Comparison of ENCODE assay signal across 8 cellular contexts in genomic region chr11:47152953-47153950, GRCh38. TPM values are rescaled to one million over a fixed set of nuclear protein-coding genes. Genes with fewer than 3 reads are reported as not detected.
DNase-seq lines count a peak whose midpoint lies in the region; ATAC-seq and TF ChIP-seq lines count a peak whose summit lies in the region.

No MANE protein-coding gene starts in this region.

- H2BK5ac ChIP-seq in mesendoderm (ENCODE audit: low read length) = no peak overlapping the region

- H3K4me1 ChIP-seq in endodermal cell (ENCODE audit: control insufficient read depth, insufficient read depth, low read length) (peaks cover 3% of the 10 kb centered on the region), mesendoderm (ENCODE audit: control insufficient read depth, low read depth, low read length) (no peaks in the 10 kb centered on the region)

- 49% methylated on average over 6 to 11 of the region's 11 CpGs for WGBS in endodermal cell (ENCODE audit: insufficient coverage in 1 of 2, insufficient read length in 1 of 2), 2 experiments
- no CpG with 5 or more reads among the region's 11 CpGs for WGBS in mesendoderm (ENCODE audit: extremely low coverage, insufficient coverage, low lambda C conversion rate)

- no peak overlapping the region for H3K9ac ChIP-seq in endodermal cell (ENCODE audit: extremely low read depth, low read length, poor library complexity, severe bottlenecking)
- H3K9ac ChIP-seq in mesendoderm (ENCODE audit: low read length) = no peak overlapping the region

- H3K23ac ChIP-seq in mesendoderm (ENCODE audit: low read length) = no peak overlapping the region

- intact Hi-C loops in activated CD8-positive, alpha-beta T cell treated with anti-CD3 and anti-CD28 coated beads for 36 hours (cut with micrococcal nuclease) = loop anchor here (1.0 kb wide), 1 partner anchor 264 kb away; no protein-coding TSS in a partner anchor

- H3K9me3 Mint-ChIP-seq in activated CD8-positive, alpha-beta T cell treated with anti-CD3 and anti-CD28 coated beads for 36 hours = no peaks in the 10 kb centered on the region
- no peaks in the 10 kb centered on the region for H3K9me3 Mint-ChIP-seq in endodermal cell
- no peaks in the 10 kb centered on the region for H3K9me3 Mint-ChIP-seq in stimulated activated naive B cell treated with anti-CD40 and anti-IgM and Interleukin-4, amounts not matched to agents 10 μg/mL and 1 μg/mL and 100 μg/mL, for 72 hours

- no peak overlapping the region for H2BK15ac ChIP-seq in mesendoderm (replicated peaks; ENCODE audit: low read depth)

- CTCF ChIA-PET in activated CD8-positive, alpha-beta T cell treated with anti-CD3 and anti-CD28 coated beads for 36 hours (lab: Charles Lee) = interaction anchor here (0.6 to 3.7 kb wide), 79 partner anchors 9 to 452 kb away, joined by 3 to 38 read pairs (median 5); partner anchors contain the start of genes CSTPP1, LRP4 and ZNF408

- POLR2A ChIA-PET in activated CD8-positive, alpha-beta T cell treated with anti-CD3 and anti-CD28 coated beads for 36 hours (lab: Charles Lee) = interaction anchor here (0.5 to 1.6 kb wide), 4 partner anchors 10 to 85 kb away, joined by 3 to 4 read pairs (median 4); no protein-coding TSS in a partner anchor

- no peak overlapping the region for H3K4me2 ChIP-seq in mesendoderm (ENCODE audit: low read length)

- no peak overlapping the region for H3K4me3 Mint-ChIP-seq in activated CD8-positive, alpha-beta T cell treated with anti-CD3 and anti-CD28 coated beads for 36 hours
- H3K4me3 Mint-ChIP-seq in endodermal cell = no peak overlapping the region
- no peak overlapping the region for H3K4me3 Mint-ChIP-seq in stimulated activated naive B cell treated with anti-CD40 and anti-IgM and Interleukin-4, amounts not matched to agents 10 μg/mL and 1 μg/mL and 100 μg/mL, for 72 hours

- H4K5ac ChIP-seq in mesendoderm (ENCODE audit: low read length) = no peak overlapping the region

- H3K27me3 ChIP-seq in endodermal cell (ENCODE audit: control insufficient read depth, insufficient read depth, low read length, poor library complexity, severe bottlenecking) (no peaks in the 10 kb centered on the region), mesendoderm (ENCODE audit: insufficient read depth, low read length, poor library complexity) (no peaks in the 10 kb centered on the region)

- peak overlapping the region; percentile 70 for H3K27ac Mint-ChIP-seq in activated CD8-positive, alpha-beta T cell treated with anti-CD3 and anti-CD28 coated beads for 36 hours
- H3K27ac Mint-ChIP-seq in endodermal cell = no peak overlapping the region
- no peak overlapping the region for H3K27ac Mint-ChIP-seq in stimulated activated naive B cell treated with anti-CD40 and anti-IgM and Interleukin-4, amounts not matched to agents 10 μg/mL and 1 μg/mL and 100 μg/mL, for 72 hours

- H3K36me3 ChIP-seq in endodermal cell (ENCODE audit: control insufficient read depth, insufficient read depth, low read length) = no peaks in the 10 kb centered on the region
- H3K36me3 ChIP-seq in mesendoderm (ENCODE audit: control insufficient read depth, insufficient read depth, low read length) = no peaks in the 10 kb centered on the region

- no peaks in the 10 kb centered on the region for H3K36me3 Mint-ChIP-seq in activated CD8-positive, alpha-beta T cell treated with anti-CD3 and anti-CD28 coated beads for 36 hours (ENCODE audit: low read depth)
- H3K36me3 Mint-ChIP-seq in endodermal cell (ENCODE audit: low read depth) = peaks cover 8% of the 10 kb centered on the region
- H3K36me3 Mint-ChIP-seq in stimulated activated naive B cell treated with anti-CD40 and anti-IgM and Interleukin-4, amounts not matched to agents 10 μg/mL and 1 μg/mL and 100 μg/mL, for 72 hours = peaks cover 13 to 39% of the 10 kb centered on the region in 2 donors

- peak overlapping the region; percentile 41 for H3K27ac ChIP-seq in endodermal cell (ENCODE audit: low read depth, low read length)
- H3K27ac ChIP-seq in mesendoderm (ENCODE audit: low read depth, low read length) = no peak overlapping the region

- peak; percentile 99 for TF ChIP-seq CTCF in activated CD8-positive, alpha-beta T cell treated with anti-CD3 and anti-CD28 coated beads for 36 hours (IDR thresholded peaks at IDR 0.05)
- peak; percentile 99 for TF ChIP-seq CTCF in endodermal cell (conservative IDR thresholded peaks at IDR 0.05)

- peak; percentile 73 for DNase-seq in DMS 273 treated with DMSO at 0.1 percent for 48 hours (lab: John Stamatoyannopoulos, UW)
- peak; percentile 92 for DNase-seq in NCI-H69 (lab: John Stamatoyannopoulos, UW)
- DNase-seq in activated CD8-positive, alpha-beta T cell treated with anti-CD3 and anti-CD28 coated beads for 36 hours = peak; percentile 69
- peak; percentile 97 for DNase-seq in endodermal cell
- peak; percentile 87 for DNase-seq in mesendoderm
- peak; percentile 22 for DNase-seq in stimulated activated naive B cell treated with anti-CD40 and anti-IgM and Interleukin-4, amounts not matched to agents 10 μg/mL and 1 μg/mL and 100 μg/mL, for 72 hours

- no peak overlapping the region for H3K18ac ChIP-seq in mesendoderm (ENCODE audit: low read length)

- H3K4me1 Mint-ChIP-seq in activated CD8-positive, alpha-beta T cell treated with anti-CD3 and anti-CD28 coated beads for 36 hours (ENCODE audit: low read depth) = peaks cover 27% of the 10 kb centered on the region
- H3K4me1 Mint-ChIP-seq in endodermal cell = peaks cover 9% of the 10 kb centered on the region
- peaks cover 19 to 29% of the 10 kb centered on the region in 2 donors for H3K4me1 Mint-ChIP-seq in stimulated activated naive B cell treated with anti-CD40 and anti-IgM and Interleukin-4, amounts not matched to agents 10 μg/mL and 1 μg/mL and 100 μg/mL, for 72 hours

- H3K27me3 Mint-ChIP-seq in activated CD8-positive, alpha-beta T cell treated with anti-CD3 and anti-CD28 coated beads for 36 hours = no peaks in the 10 kb centered on the region
- H3K27me3 Mint-ChIP-seq in endodermal cell (ENCODE audit: insufficient read depth) = no peaks in the 10 kb centered on the region
- no peaks in the 10 kb centered on the region for H3K27me3 Mint-ChIP-seq in stimulated activated naive B cell treated with anti-CD40 and anti-IgM and Interleukin-4, amounts not matched to agents 10 μg/mL and 1 μg/mL and 100 μg/mL, for 72 hours

- H3K9me3 ChIP-seq in endodermal cell (ENCODE audit: control insufficient read depth, low read length) = no peaks in the 10 kb centered on the region

- H3K56ac ChIP-seq in mesendoderm (ENCODE audit: low read length) = no peak overlapping the region

- H3K4me3 ChIP-seq in endodermal cell (ENCODE audit: low read length) (no peak overlapping the region), mesendoderm (ENCODE audit: low read length) (no peak overlapping the region)

- H2AK5ac ChIP-seq in mesendoderm (ENCODE audit: low read length) = no peak overlapping the region

- H4K8ac ChIP-seq in mesendoderm (ENCODE audit: low read depth, low read length) = no peak overlapping the region

- ATAC-seq in HG02763 (IDR thresholded peaks at IDR 0.05; ENCODE audit: unreplicated experiment) (peak; percentile 64), GM21576 (IDR thresholded peaks at IDR 0.05; ENCODE audit: unreplicated experiment) (no peak)
- ATAC-seq in activated CD8-positive, alpha-beta T cell treated with anti-CD3 and anti-CD28 coated beads for 36 hours = peak; percentile 74
- ATAC-seq in stimulated activated naive B cell treated with anti-CD40 and anti-IgM and Interleukin-4, amounts not matched to agents 10 μg/mL and 1 μg/mL and 100 μg/mL, for 72 hours (replicated peaks) = peak; percentile 70 to 76

- H2BK120ac ChIP-seq in mesendoderm (ENCODE audit: low read depth, low read length) = no peak overlapping the region

- no peaks in the 10 kb centered on the region for H3K79me1 ChIP-seq in mesendoderm (ENCODE audit: low read length)

- no peaks in the 10 kb centered on the region for H3K79me2 ChIP-seq in mesendoderm (ENCODE audit: control insufficient read depth, insufficient read depth, low read length)

- no peak overlapping the region for H3K4ac ChIP-seq in mesendoderm (ENCODE audit: low read depth, low read length)

RNA-seq across cellular contexts. Expression of gene ARFGAP2, which starts 23.4 kb away (rescaled TPM):
- total RNA-seq in activated CD8-positive, alpha-beta T cell treated with anti-CD3 and anti-CD28 coated beads for 36 hours = 10 to 100 TPM; 70.1 to 71.7 TPM
- total RNA-seq in endodermal cell = 10 to 100 TPM; 84.6 to 86.0 TPM
- polyA plus RNA-seq in endodermal cell (2013, experiment 1 of 2) = 55.0 TPM
- 48.1 TPM for polyA plus RNA-seq in endodermal cell (2013, experiment 2 of 2)
- polyA plus RNA-seq in mesendoderm (2013, experiment 1 of 2) = 52.7 TPM
- 51.0 TPM for polyA plus RNA-seq in mesendoderm (2013, experiment 2 of 2)

RNA-seq across cellular contexts. Expression of gene PACSIN3, which starts 33.0 kb away (rescaled TPM):
- 1 to 10 TPM; 4.7 to 8.0 TPM for total RNA-seq in activated CD8-positive, alpha-beta T cell treated with anti-CD3 and anti-CD28 coated beads for 36 hours
- total RNA-seq in endodermal cell = 10 to 100 TPM; 48.0 to 66.6 TPM
- 22.9 TPM for polyA plus RNA-seq in endodermal cell (2013, experiment 1 of 2)
- polyA plus RNA-seq in endodermal cell (2013, experiment 2 of 2) = 18.0 TPM
- 18.0 TPM for polyA plus RNA-seq in mesendoderm (2013, experiment 1 of 2)
- polyA plus RNA-seq in mesendoderm (2013, experiment 2 of 2) = 18.0 TPM

Comparison
In these comparisons a context has a peak if more than half of its experiments do, and no peak if none do; other contexts are left out.
1. DNase-seq: peak in every context shown above with its lines; median percentile 97 in endodermal cell; 92 in NCI-H69; 87 in mesendoderm; 73 in DMS 273 treated with DMSO at 0.1 percent for 48 hours; 69 in activated CD8-positive, alpha-beta T cell treated with anti-CD3 and anti-CD28 coated beads for 36 hours; 22 in stimulated activated naive B cell treated with anti-CD40 and anti-IgM and Interleukin-4, amounts not matched to agents 10 μg/mL and 1 μg/mL and 100 μg/mL, for 72 hours.
2. RNA of gene PACSIN3, which starts 33.0 kb away (total RNA-seq): 48.0 to 66.6 TPM in endodermal cell; 4.7 to 8.0 TPM in activated CD8-positive, alpha-beta T cell treated with anti-CD3 and anti-CD28 coated beads for 36 hours; every median in the first group is over 4 times any median in the second.